12 cellular contexts compared by ENCODE assay signal in genomic region chr22:49968831-49969661, GRCh38. TPM values are rescaled to one million over a fixed set of nuclear protein-coding genes. Genes with fewer than 3 reads are reported as not detected.
DNase-seq lines count a peak whose midpoint lies in the region; ATAC-seq and TF ChIP-seq lines count a peak whose summit lies in the region.
"Had no signal": no experiment of that assay in that cellular context is flagged by ENCODE, and none has a peak within 500 bp of the region (broad histone marks: within the 10 kb centered on the region; RNA-seq: fewer than 3 reads in every experiment).

No MANE protein-coding gene starts in this region.

- CTCF ChIA-PET in SK-N-SH (lab: Yijun Ruan, JAX) = interaction anchor here (0.7 to 3.9 kb wide), 5 partner anchors 14 to 61 kb away, joined by 3 to 18 read pairs (median 3); no protein-coding TSS in a partner anchor

- H3K4me2 ChIP-seq in SK-N-SH (no peak overlapping the region), hepatocyte (no peak overlapping the region)

- H4K20me1 ChIP-seq in SK-N-SH (ENCODE audit: insufficient read depth) (no peaks in the 10 kb centered on the region), hepatocyte (ENCODE audit: insufficient read depth, poor library complexity, severe bottlenecking) (peaks cover 15% of the 10 kb centered on the region)

- ATAC-seq in SK-N-SH treated with all-trans-retinoic acid at 6 μM for 48 hours (no peak), HG03139 (IDR thresholded peaks at IDR 0.05; ENCODE audit: unreplicated experiment) (no peak), HG03442 (IDR thresholded peaks at IDR 0.05; ENCODE audit: unreplicated experiment) (no peak)
- no peak for ATAC-seq in activated T-helper 17 cell treated with anti-CD3 and anti-CD28 coated beads, Interleukin-2, amount 50 U/mL, for 72 hours (replicated peaks)
- no peak for ATAC-seq in stimulated activated naive B cell treated with anti-CD40 and anti-IgM and Interleukin-4, amounts not matched to agents 10 μg/mL and 1 μg/mL and 100 μg/mL, for 72 hours (replicated peaks)

- H3K36me3 Mint-ChIP-seq in activated T-helper 17 cell treated with anti-CD3 and anti-CD28 coated beads, Interleukin-2, amount 50 U/mL, for 72 hours (ENCODE audit: low read depth) = peaks cover 45% of the 10 kb centered on the region
- peaks cover 7 to 22% of the 10 kb centered on the region in 2 donors for H3K36me3 Mint-ChIP-seq in stimulated activated naive B cell treated with anti-CD40 and anti-IgM and Interleukin-4, amounts not matched to agents 10 μg/mL and 1 μg/mL and 100 μg/mL, for 72 hours
- peaks cover 7% of the 10 kb centered on the region for H3K36me3 Mint-ChIP-seq in activated T-helper 1 cell treated with anti-CD3 and anti-CD28 coated beads, Interleukin-12 subunit alpha, Interleukin-12 subunit beta, Interleukin-2, Interleukin-4 antibody, amounts not matched to agents 30 ng/mL and 10 ng/mL and 1 ng/mL, durations not matched to agents 14 hours and 24 hours and 36 hours (ENCODE audit: low read depth)

- no peak overlapping the region for H3K9ac ChIP-seq in SK-N-SH

- POLR2A ChIA-PET in SK-N-SH (lab: Yijun Ruan, JAX) = no interaction called here

- H3K36me3 ChIP-seq in SK-N-SH (replicated peaks in 1 of 2; ENCODE audit: control insufficient read depth in 1 of 2, insufficient read depth in 2 of 2, low read length in 1 of 2) = peaks cover 0 to 2% of the 10 kb centered on the region in 2 experiments
- no peaks in the 10 kb centered on the region for H3K36me3 ChIP-seq in hepatocyte (replicated peaks; ENCODE audit: insufficient read depth, low read depth)

- no peaks in the 10 kb centered on the region for H3K9me3 ChIP-seq in SK-N-SH
- H3K9me3 ChIP-seq in hepatocyte (ENCODE audit: low read depth) = no peaks in the 10 kb centered on the region

- H3K4me1 ChIP-seq in SK-N-SH (ENCODE audit: control insufficient read depth in 1 of 2, insufficient read depth in 2 of 2, low read depth in 1 of 2, low read length in 1 of 2) (peaks cover 4 to 24% of the 10 kb centered on the region in 2 experiments; a peak in 1 of 4 replicates), hepatocyte (ENCODE audit: insufficient read depth) (peaks cover 43% of the 10 kb centered on the region)

- intact Hi-C loops in activated T-helper 1 cell treated with anti-CD3 and anti-CD28 coated beads, Interleukin-12 subunit alpha, Interleukin-12 subunit beta, Interleukin-2, Interleukin-4 antibody, amounts not matched to agents 30 ng/mL and 10 ng/mL and 1 ng/mL, durations not matched to agents 14 hours and 24 hours and 36 hours (cut with micrococcal nuclease) = loop anchor here (10.0 kb wide), 1 partner anchor 566 kb away; the partner anchor contains the start of gene TYMP

- 96% methylated on average over 4 of the region's 16 CpGs for WGBS in SK-N-SH (ENCODE audit: low lambda C conversion rate)
- WGBS in hepatocyte (ENCODE audit: low lambda C conversion rate, missing lambda C conversion rate) = 97% methylated on average over 16 of the region's 16 CpGs

- no peak overlapping the region for H3K27ac ChIP-seq in SK-N-SH (ENCODE audit: low read depth in 2 of 2, low read length in 1 of 2)
- peak overlapping the region; percentile 73 for H3K27ac ChIP-seq in hepatocyte

- no peaks in the 10 kb centered on the region for H3K9me3 Mint-ChIP-seq in activated T-helper 17 cell treated with anti-CD3 and anti-CD28 coated beads, Interleukin-2, amount 50 U/mL, for 72 hours
- no peaks in the 10 kb centered on the region for H3K9me3 Mint-ChIP-seq in stimulated activated naive B cell treated with anti-CD40 and anti-IgM and Interleukin-4, amounts not matched to agents 10 μg/mL and 1 μg/mL and 100 μg/mL, for 72 hours
- H3K9me3 Mint-ChIP-seq in activated T-helper 1 cell treated with anti-CD3 and anti-CD28 coated beads, Interleukin-12 subunit alpha, Interleukin-12 subunit beta, Interleukin-2, Interleukin-4 antibody, amounts not matched to agents 30 ng/mL and 10 ng/mL and 1 ng/mL, durations not matched to agents 14 hours and 24 hours and 36 hours = no peaks in the 10 kb centered on the region

- no peaks in the 10 kb centered on the region for H3K27me3 Mint-ChIP-seq in activated T-helper 17 cell treated with anti-CD3 and anti-CD28 coated beads, Interleukin-2, amount 50 U/mL, for 72 hours
- no peaks in the 10 kb centered on the region for H3K27me3 Mint-ChIP-seq in stimulated activated naive B cell treated with anti-CD40 and anti-IgM and Interleukin-4, amounts not matched to agents 10 μg/mL and 1 μg/mL and 100 μg/mL, for 72 hours
- H3K27me3 Mint-ChIP-seq in activated T-helper 1 cell treated with anti-CD3 and anti-CD28 coated beads, Interleukin-12 subunit alpha, Interleukin-12 subunit beta, Interleukin-2, Interleukin-4 antibody, amounts not matched to agents 30 ng/mL and 10 ng/mL and 1 ng/mL, durations not matched to agents 14 hours and 24 hours and 36 hours (ENCODE audit: insufficient read depth) = no peaks in the 10 kb centered on the region

- peak overlapping the region; percentile 85 for H3K4me3 Mint-ChIP-seq in activated T-helper 17 cell treated with anti-CD3 and anti-CD28 coated beads, Interleukin-2, amount 50 U/mL, for 72 hours
- H3K4me3 Mint-ChIP-seq in stimulated activated naive B cell treated with anti-CD40 and anti-IgM and Interleukin-4, amounts not matched to agents 10 μg/mL and 1 μg/mL and 100 μg/mL, for 72 hours = no peak overlapping the region
- H3K4me3 Mint-ChIP-seq in activated T-helper 1 cell treated with anti-CD3 and anti-CD28 coated beads, Interleukin-12 subunit alpha, Interleukin-12 subunit beta, Interleukin-2, Interleukin-4 antibody, amounts not matched to agents 30 ng/mL and 10 ng/mL and 1 ng/mL, durations not matched to agents 14 hours and 24 hours and 36 hours = no peak overlapping the region

- no peak for TF ChIP-seq RAD21 in SK-N-SH (IDR thresholded peaks at IDR 0.05; ENCODE audit: low read length)

- no peak for TF ChIP-seq CTCF in SK-N-SH (IDR thresholded peaks at IDR 0.05)
- TF ChIP-seq CTCF in hepatocyte (IDR thresholded peaks at IDR 0.05; ENCODE audit: poor library complexity) = no peak

- TF ChIP-seq EP300 in SK-N-SH (IDR thresholded peaks at IDR 0.05; ENCODE audit: borderline replicate concordance in 1 of 2, low read depth in 1 of 2, low read length in 1 of 2) = no peak

- peak; percentile 27 for DNase-seq in SK-N-SH
- DNase-seq in hepatocyte (ENCODE audit: low spot score) = peak; percentile 35
- DNase-seq in stimulated activated naive B cell treated with anti-CD40 and anti-IgM and Interleukin-4, amounts not matched to agents 10 μg/mL and 1 μg/mL and 100 μg/mL, for 72 hours = peak; percentile 16
- DNase-seq in activated T-helper 1 cell treated with anti-CD3 and anti-CD28 coated beads, Interleukin-12 subunit alpha, Interleukin-12 subunit beta, Interleukin-2, Interleukin-4 antibody, amounts not matched to agents 30 ng/mL and 10 ng/mL and 1 ng/mL, durations not matched to agents 14 hours and 24 hours and 36 hours (ENCODE audit: low spot score) = no peak
- DNase-seq: cortex of kidney, hippocampal formation had no signal

- H3K79me2 ChIP-seq in SK-N-SH (ENCODE audit: insufficient read depth) (peaks cover 2% of the 10 kb centered on the region; the same call in 1 of the 2 replicates), hepatocyte (peaks cover 7% of the 10 kb centered on the region)

- peak overlapping the region; percentile 54 for H3K27ac Mint-ChIP-seq in activated T-helper 17 cell treated with anti-CD3 and anti-CD28 coated beads, Interleukin-2, amount 50 U/mL, for 72 hours
- H3K27ac Mint-ChIP-seq in stimulated activated naive B cell treated with anti-CD40 and anti-IgM and Interleukin-4, amounts not matched to agents 10 μg/mL and 1 μg/mL and 100 μg/mL, for 72 hours = peak overlapping the region; percentile 69
- no peak overlapping the region for H3K27ac Mint-ChIP-seq in activated T-helper 1 cell treated with anti-CD3 and anti-CD28 coated beads, Interleukin-12 subunit alpha, Interleukin-12 subunit beta, Interleukin-2, Interleukin-4 antibody, amounts not matched to agents 30 ng/mL and 10 ng/mL and 1 ng/mL, durations not matched to agents 14 hours and 24 hours and 36 hours

- H3K27me3 ChIP-seq in SK-N-SH (ENCODE audit: insufficient read depth) = no peaks in the 10 kb centered on the region
- H3K27me3 ChIP-seq in hepatocyte = no peaks in the 10 kb centered on the region

- H2AFZ ChIP-seq in SK-N-SH (ENCODE audit: low read depth) (no peak overlapping the region), hepatocyte (no peak overlapping the region)

- no peaks in the 10 kb centered on the region for H3K9me2 ChIP-seq in SK-N-SH
- no peaks in the 10 kb centered on the region for H3K9me2 ChIP-seq in hepatocyte (replicated peaks; ENCODE audit: insufficient read depth)

- peaks cover 5% of the 10 kb centered on the region for H3K4me1 Mint-ChIP-seq in activated T-helper 17 cell treated with anti-CD3 and anti-CD28 coated beads, Interleukin-2, amount 50 U/mL, for 72 hours
- H3K4me1 Mint-ChIP-seq in stimulated activated naive B cell treated with anti-CD40 and anti-IgM and Interleukin-4, amounts not matched to agents 10 μg/mL and 1 μg/mL and 100 μg/mL, for 72 hours = peaks cover 40 to 68% of the 10 kb centered on the region in 2 donors
- H3K4me1 Mint-ChIP-seq in activated T-helper 1 cell treated with anti-CD3 and anti-CD28 coated beads, Interleukin-12 subunit alpha, Interleukin-12 subunit beta, Interleukin-2, Interleukin-4 antibody, amounts not matched to agents 30 ng/mL and 10 ng/mL and 1 ng/mL, durations not matched to agents 14 hours and 24 hours and 36 hours (ENCODE audit: low read depth) = peaks cover 27% of the 10 kb centered on the region

- H3K4me3 ChIP-seq in SK-N-SH (ENCODE audit: low read depth in 2 of 2, low read length in 1 of 2) = no peak overlapping the region
- H3K4me3 ChIP-seq in hepatocyte = no peak overlapping the region

- no peaks in the 10 kb centered on the region for H3F3A ChIP-seq in SK-N-SH (replicated peaks; ENCODE audit: insufficient read depth)

RNA-seq across cellular contexts. Expression of gene PIM3, which starts 8.5 kb away (rescaled TPM):
- 9.9 and 15.3 TPM in 2 replicates for polyA plus RNA-seq in SK-N-SH (2012; rRNA removed)
- polyA plus RNA-seq in SK-N-SH (2012; cell fraction: cytosol; rRNA removed) = 6.3 and 10.1 TPM in 2 replicates
- 22.4 and 23.7 TPM in 2 replicates for polyA plus RNA-seq in SK-N-SH (2012; cell fraction: nucleus; rRNA removed)
- 100 to 1,000 TPM in 1 of 2 donors, 10 to 100 TPM in 1; 94.8 to 235 TPM for total RNA-seq in activated T-helper 17 cell treated with anti-CD3 and anti-CD28 coated beads, Interleukin-2, amount 50 U/mL, for 72 hours
- total RNA-seq in hepatocyte = 71.8 and 81.1 TPM in 2 replicates
- polyA plus RNA-seq in hepatocyte = 131 and 138 TPM in 2 replicates
- total RNA-seq in activated T-helper 1 cell treated with anti-CD3 and anti-CD28 coated beads, Interleukin-12 subunit alpha, Interleukin-12 subunit beta, Interleukin-2, Interleukin-4 antibody, amounts not matched to agents 30 ng/mL and 10 ng/mL and 1 ng/mL, durations not matched to agents 14 hours and 24 hours and 36 hours = 290 and 291 TPM in 2 replicates

RNA-seq across cellular contexts. Expression of gene IL17REL, which starts 43.5 kb away (rescaled TPM):
- polyA plus RNA-seq in SK-N-SH (2012; rRNA removed) = not detected in 2 replicates
- polyA plus RNA-seq in SK-N-SH (2012; cell fraction: cytosol; rRNA removed) = not detected in 2 replicates
- 0.01 TPM in 1 of 2 replicates, not detected in the other for polyA plus RNA-seq in SK-N-SH (2012; cell fraction: nucleus; rRNA removed)
- total RNA-seq in activated T-helper 17 cell treated with anti-CD3 and anti-CD28 coated beads, Interleukin-2, amount 50 U/mL, for 72 hours = under 1 TPM; 0.09 to 0.42 TPM
- not detected in 2 replicates for total RNA-seq in hepatocyte
- polyA plus RNA-seq in hepatocyte = not detected in 2 replicates
- 0.05 TPM in 1 of 2 replicates, not detected in the other for total RNA-seq in activated T-helper 1 cell treated with anti-CD3 and anti-CD28 coated beads, Interleukin-12 subunit alpha, Interleukin-12 subunit beta, Interleukin-2, Interleukin-4 antibody, amounts not matched to agents 30 ng/mL and 10 ng/mL and 1 ng/mL, durations not matched to agents 14 hours and 24 hours and 36 hours
- total RNA-seq: LHCN-M2, NCI-H460 had no signal

RNA-seq across cellular contexts. Expression of gene CRELD2, which starts 50.6 kb away (rescaled TPM):
- polyA plus RNA-seq in SK-N-SH (2012; rRNA removed) (92.5 and 113 TPM in 2 replicates), hepatocyte (129 and 151 TPM in 2 replicates)
- polyA plus RNA-seq in SK-N-SH (2012; cell fraction: cytosol; rRNA removed) = 66.3 and 80.8 TPM in 2 replicates
- polyA plus RNA-seq in SK-N-SH (2012; cell fraction: nucleus; rRNA removed) = 104 and 142 TPM in 2 replicates
- total RNA-seq in activated T-helper 17 cell treated with anti-CD3 and anti-CD28 coated beads, Interleukin-2, amount 50 U/mL, for 72 hours = 10 to 100 TPM; 22.7 to 38.6 TPM
- 61.9 and 79.7 TPM in 2 replicates for total RNA-seq in hepatocyte
- 48.1 and 51.0 TPM in 2 replicates for total RNA-seq in activated T-helper 1 cell treated with anti-CD3 and anti-CD28 coated beads, Interleukin-12 subunit alpha, Interleukin-12 subunit beta, Interleukin-2, Interleukin-4 antibody, amounts not matched to agents 30 ng/mL and 10 ng/mL and 1 ng/mL, durations not matched to agents 14 hours and 24 hours and 36 hours

RNA-seq across cellular contexts. Expression of gene ALG12, which starts 50.8 kb away (rescaled TPM):
- 7.5 and 9.9 TPM in 2 replicates for polyA plus RNA-seq in SK-N-SH (2012; rRNA removed)
- polyA plus RNA-seq in SK-N-SH (2012; cell fraction: cytosol; rRNA removed) = 6.0 and 8.3 TPM in 2 replicates
- 23.2 and 25.7 TPM in 2 replicates for polyA plus RNA-seq in SK-N-SH (2012; cell fraction: nucleus; rRNA removed)
- total RNA-seq in activated T-helper 17 cell treated with anti-CD3 and anti-CD28 coated beads, Interleukin-2, amount 50 U/mL, for 72 hours = 10 to 100 TPM; 19.5 to 21.9 TPM
- 22.4 and 30.8 TPM in 2 replicates for total RNA-seq in hepatocyte
- polyA plus RNA-seq in hepatocyte = 62.6 and 69.6 TPM in 2 replicates
- 13.1 and 18.5 TPM in 2 replicates for total RNA-seq in activated T-helper 1 cell treated with anti-CD3 and anti-CD28 coated beads, Interleukin-12 subunit alpha, Interleukin-12 subunit beta, Interleukin-2, Interleukin-4 antibody, amounts not matched to agents 30 ng/mL and 10 ng/mL and 1 ng/mL, durations not matched to agents 14 hours and 24 hours and 36 hours
